ENCODE assay signal across 28 cellular contexts in genomic region chr10:72034040-72034499, GRCh38. TPM values are rescaled to one million over a fixed set of nuclear protein-coding genes. Genes with fewer than 3 reads are reported as not detected.
DNase-seq lines count a peak whose midpoint lies in the region; ATAC-seq and TF ChIP-seq lines count a peak whose summit lies in the region.
"Had no signal": no experiment of that assay in that cellular context is flagged by ENCODE, and none has a peak within 500 bp of the region (broad histone marks: within the 10 kb centered on the region; RNA-seq: fewer than 3 reads in every experiment).

No MANE protein-coding gene starts in this region.

- peak overlapping the region; percentile 41 for H3K4me3 Mint-ChIP-seq in neural crest cell
- H3K4me3 Mint-ChIP-seq: activated naive CD8-positive, alpha-beta T cell treated with anti-CD3 and anti-CD28 coated beads, Interleukin-2, amount 50 U/mL, for 24 hours; activated T-cell treated with anti-CD3 and anti-CD28 coated beads, Interleukin-2, amount 50 U/mL, for 4 hours; CD8-positive, alpha-beta T cell; IgD-negative memory B cell; stimulated activated naive CD8-positive, alpha-beta T cell treated with anti-CD3 and anti-CD28 coated beads, Interleukin-15, amount 100 ng/mL, for 72 hours had no signal

- H3K27me3 Mint-ChIP-seq in neural crest cell (ENCODE audit: low read depth) = no peaks in the 10 kb centered on the region
- H3K27me3 Mint-ChIP-seq: activated naive CD8-positive, alpha-beta T cell treated with anti-CD3 and anti-CD28 coated beads, Interleukin-2, amount 50 U/mL, for 24 hours had no signal

- TF ChIP-seq POLR2A in esophagus muscularis mucosa (IDR thresholded peaks at IDR 0.05; ENCODE audit: low read depth) = no peak

- H3K36me3 ChIP-seq in heart right ventricle (no peaks in the 10 kb centered on the region), esophagus muscularis mucosa (no peaks in the 10 kb centered on the region), aorta (ENCODE audit: control insufficient read depth in 1 of 2, insufficient read depth in 2 of 2, low read length in 1 of 2) (no peaks in the 10 kb centered on the region)
- H3K36me3 ChIP-seq: HAP-1, tibial nerve had no signal

- H3K4me1 Mint-ChIP-seq in neural crest cell = peaks cover 45% of the 10 kb centered on the region
- H3K4me1 Mint-ChIP-seq: activated naive CD8-positive, alpha-beta T cell treated with anti-CD3 and anti-CD28 coated beads, Interleukin-2, amount 50 U/mL, for 24 hours; IgD-negative memory B cell had no signal

- TF ChIP-seq CTCF in heart right ventricle (IDR thresholded peaks at IDR 0.05) = no peak
- no peak for TF ChIP-seq CTCF in neural crest cell (conservative IDR thresholded peaks at IDR 0.05)
- TF ChIP-seq CTCF in esophagus muscularis mucosa (IDR thresholded peaks at IDR 0.05) = no peak

- H3K4me1 ChIP-seq in heart right ventricle (peaks cover 7 to 60% (median 21%) of the 10 kb centered on the region in 9 donors), right cardiac atrium (ENCODE audit: control insufficient read depth, insufficient read depth, low read length) (peaks cover 8% of the 10 kb centered on the region), esophagus muscularis mucosa (peaks cover 0 to 17% (median 0%) of the 10 kb centered on the region in 4 donors), aorta (ENCODE audit: control insufficient read depth in 1 of 2, insufficient read depth in 2 of 2, low read length in 2 of 2) (no peaks in the 10 kb centered on the region)
- H3K4me1 ChIP-seq: HAP-1 had no signal

- no peaks in the 10 kb centered on the region for H3K9me3 Mint-ChIP-seq in neural crest cell
- H3K9me3 Mint-ChIP-seq: activated naive CD8-positive, alpha-beta T cell treated with anti-CD3 and anti-CD28 coated beads, Interleukin-2, amount 50 U/mL, for 24 hours; activated T-cell treated with anti-CD3 and anti-CD28 coated beads, Interleukin-2, amount 50 U/mL, for 4 hours; CD8-positive, alpha-beta T cell; IgD-negative memory B cell; stimulated activated naive CD8-positive, alpha-beta T cell treated with anti-CD3 and anti-CD28 coated beads, Interleukin-15, amount 100 ng/mL, for 72 hours had no signal

- H3K27ac ChIP-seq in heart right ventricle (peak overlapping the region in 6 of 10 donors; percentile 26 to 74 (median 58)), right cardiac atrium (ENCODE audit: low read length) (peak overlapping the region; percentile 81), temporal lobe (ENCODE audit: low read depth, low read length) (peak overlapping the region; percentile 50), esophagus muscularis mucosa (replicated peaks in 1 of 4) (no peak overlapping the region), aorta (ENCODE audit: low read depth in 1 of 2, low read length in 2 of 2) (no peak overlapping the region)
- H3K27ac ChIP-seq: skin epidermis, VCaP had no signal

- no peak for TF ChIP-seq EP300 in esophagus muscularis mucosa (IDR thresholded peaks at IDR 0.05)

- intact Hi-C loops in heart right ventricle (cut with DNase I) (loop anchor here in 2 of 10 donors (5.0 kb wide), 1 partner anchor 57 kb away; no protein-coding TSS in a partner anchor), left cardiac atrium (cut with DNase I) (no loop called here), right cardiac atrium (cut with DNase I) (loop anchor here in 1 of 4 donors (5.0 kb wide), 1 partner anchor 72 kb away; the partner anchor contains the start of gene CHST3), esophagus muscularis mucosa (cut with DNase I) (no loop called here), aorta (cut with DNase I) (no loop called here)

- H3K27ac Mint-ChIP-seq in neural crest cell (ENCODE audit: unreplicated experiment) = no peak overlapping the region
- H3K27ac Mint-ChIP-seq: activated naive CD8-positive, alpha-beta T cell treated with anti-CD3 and anti-CD28 coated beads, Interleukin-2, amount 50 U/mL, for 24 hours; CD8-positive, alpha-beta T cell; IgD-negative memory B cell had no signal

- WGBS in heart right ventricle, 2 donors = 51 to 59% methylated on average over 12 of the region's 12 CpGs
- WGBS in right cardiac atrium = 51% methylated on average over 12 of the region's 12 CpGs
- WGBS in esophagus muscularis mucosa = 79% methylated on average over 11 of the region's 12 CpGs
- WGBS in aorta, 2 donors = 90 to 93% methylated on average over 12 of the region's 12 CpGs

- H3K27me3 ChIP-seq in heart right ventricle = no peaks in the 10 kb centered on the region
- no peaks in the 10 kb centered on the region for H3K27me3 ChIP-seq in right cardiac atrium (ENCODE audit: control insufficient read depth, insufficient read depth)
- H3K27me3 ChIP-seq in esophagus muscularis mucosa = peaks cover 0 to 7% (median 0%) of the 10 kb centered on the region in 4 donors
- no peaks in the 10 kb centered on the region for H3K27me3 ChIP-seq in aorta (ENCODE audit: control insufficient read depth in 1 of 2, insufficient read depth in 2 of 2, low read length in 1 of 2)
- H3K27me3 ChIP-seq: tibial nerve had no signal

- H3K9me3 ChIP-seq in heart right ventricle = no peaks in the 10 kb centered on the region
- H3K9me3 ChIP-seq in right cardiac atrium (ENCODE audit: control insufficient read depth, low read length) = no peaks in the 10 kb centered on the region
- no peaks in the 10 kb centered on the region for H3K9me3 ChIP-seq in esophagus muscularis mucosa
- no peaks in the 10 kb centered on the region for H3K9me3 ChIP-seq in aorta (ENCODE audit: control insufficient read depth, low read length)
- H3K9me3 ChIP-seq: HAP-1, tibial nerve had no signal

- no peaks in the 10 kb centered on the region for H3K36me3 Mint-ChIP-seq in neural crest cell (ENCODE audit: low read depth)
- H3K36me3 Mint-ChIP-seq: CD8-positive, alpha-beta T cell; IgD-negative memory B cell had no signal

- H3K4me3 ChIP-seq in heart right ventricle = no peak overlapping the region
- no peak overlapping the region for H3K4me3 ChIP-seq in right cardiac atrium (ENCODE audit: low read length)
- no peak overlapping the region for H3K4me3 ChIP-seq in esophagus muscularis mucosa
- H3K4me3 ChIP-seq in aorta (ENCODE audit: low read length in 2 of 2) = no peak overlapping the region
- H3K4me3 ChIP-seq: HAP-1, skin epidermis, tibial nerve had no signal

- no peak for DNase-seq in heart right ventricle
- DNase-seq in left cardiac atrium = no peak
- no peak for DNase-seq in right cardiac atrium
- no peak for DNase-seq in neural crest cell (ENCODE audit: low read depth, low spot score)
- DNase-seq in esophagus muscularis mucosa (ENCODE audit: extremely low spot score) = no peak
- DNase-seq in aorta = no peak
- DNase-seq: activated CD4-positive, alpha-beta T cell treated with anti-CD3 and anti-CD28 coated beads, Interleukin-2, amount 50 U/mL, for 1 hour; activated naive CD8-positive, alpha-beta T cell treated with anti-CD3 and anti-CD28 coated beads, Interleukin-2, amount 50 U/mL, for 24 hours; activated T-cell treated with anti-CD3 and anti-CD28 coated beads, Interleukin-2, amount 50 U/mL, for 4 hours; CD8-positive, alpha-beta T cell; effector memory CD4-positive, alpha-beta T cell; erythroblast; foreskin fibroblast; NCI-H1048; NCI-H187; NCI-H524 treated with DMSO at 0.1 percent for 48 hours; NK-92 treated with Interleukin-12 subunit alpha and Interleukin-12 subunit beta, amount 100 ng/mL, for 24 hours; posterior cingulate gyrus; SHP77 treated with DMSO at 0.1 percent for 48 hours; stimulated activated naive CD8-positive, alpha-beta T cell treated with anti-CD3 and anti-CD28 coated beads, Interleukin-15, amount 100 ng/mL, for 72 hours had no signal

- ATAC-seq in heart right ventricle (peak in 1 of 8 donors; percentile 35), left cardiac atrium (no peak), right cardiac atrium (no peak), GM18502 (IDR thresholded peaks at IDR 0.05; ENCODE audit: poor library complexity, unreplicated experiment) (no peak), aorta (ENCODE audit: low FRiP score) (no peak)
- ATAC-seq: activated naive CD8-positive, alpha-beta T cell treated with anti-CD3 and anti-CD28 coated beads, Interleukin-2, amount 50 U/mL, for 24 hours; activated T-cell treated with anti-CD3 and anti-CD28 coated beads, Interleukin-2, amount 50 U/mL, for 4 hours; CD8-positive, alpha-beta T cell; left lobe of liver; stimulated activated naive CD8-positive, alpha-beta T cell treated with anti-CD3 and anti-CD28 coated beads, Interleukin-15, amount 100 ng/mL, for 72 hours had no signal

RNA-seq across cellular contexts. Expression of gene SPOCK2, which starts 54.3 kb away (rescaled TPM):
- total RNA-seq in heart right ventricle (10 to 100 TPM in 2 of 10 donors, 1 to 10 TPM in 8; 3.5 to 12.8 (median 6.4) TPM), left cardiac atrium (1 to 10 TPM; 8.1 to 9.8 TPM), right cardiac atrium (10 to 100 TPM in 1 of 4 donors, 1 to 10 TPM in 3; 4.9 to 10.9 (median 6.9) TPM), neural crest cell (1.4 and 1.5 TPM in 2 replicates), temporal lobe (25.8 TPM), esophagus muscularis mucosa (10 to 100 TPM in 1 of 4 donors, 1 to 10 TPM in 3; 4.6 to 12.1 (median 7.8) TPM), aorta (1 to 10 TPM; 4.5 to 7.3 TPM)
- polyA plus RNA-seq in heart right ventricle (10 to 100 TPM in 1 of 2 donors, 1 to 10 TPM in 1; 6.7 to 13.4 TPM), right cardiac atrium (12.8 TPM), aorta (1 to 10 TPM; 1.8 to 1.9 TPM)

Comparison
In these comparisons a context has a peak if more than half of its experiments do, and no peak if none do; other contexts are left out.
1. H3K27ac ChIP-seq: peak in heart right ventricle (6 of 10), right cardiac atrium (single experiment) and temporal lobe (single experiment); none in esophagus muscularis mucosa (0 of 4) and aorta (0 of 2).